In the genomic region with DNA sequence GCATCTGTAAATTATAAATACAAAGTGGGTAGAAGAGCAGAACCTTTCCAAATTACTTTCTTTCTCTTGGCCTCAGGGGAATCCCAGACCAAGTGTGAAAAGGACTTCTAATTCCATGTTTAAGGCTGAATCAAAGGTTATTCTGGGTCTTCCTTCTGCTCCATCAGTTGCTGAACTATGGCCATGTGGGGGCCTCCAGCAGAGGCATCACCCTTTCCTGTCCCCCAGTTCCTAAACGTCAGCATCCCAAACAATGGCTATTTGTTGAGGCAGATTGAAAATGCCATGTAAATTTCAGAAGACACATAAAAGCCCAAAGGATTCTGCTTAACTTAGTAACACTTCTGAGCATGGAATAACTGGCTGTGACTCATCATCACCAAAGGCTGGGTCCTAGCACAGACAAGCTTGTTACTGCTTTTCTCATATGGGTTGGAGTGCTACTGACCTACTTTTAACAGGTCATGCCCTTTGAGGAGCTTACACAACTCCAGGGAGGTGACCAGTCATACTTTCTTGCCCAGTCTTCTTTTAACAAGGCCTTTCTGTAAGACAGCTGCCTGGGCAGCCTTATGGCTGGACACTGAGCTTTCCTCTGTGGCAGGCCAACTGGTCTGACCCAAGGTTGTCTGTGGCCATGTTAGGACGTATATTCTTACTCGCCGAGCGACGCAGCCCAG, we compare ENCODE assay signal across 10 cellular contexts.
A peak's percentile ranks its signal among the peaks of the same experiment; 100 is the strongest.
DNase-seq lines count a peak whose midpoint lies in the region; ATAC-seq, FAIRE-seq and TF ChIP-seq lines count a peak whose summit lies in the region.
"Had no signal": no experiment of that assay in that cellular context is flagged by ENCODE, and none has a peak within 500 bp of the region (broad histone marks: within the 10 kb centered on the region; RNA-seq: fewer than 3 reads in every experiment).

No MANE protein-coding gene starts in this region.

- CTCF ChIA-PET in HepG2 (lab: Yijun Ruan, JAX; ENCODE audit: low intra/inter-chr PET ratio, low total read pairs), result no interaction called here

- no TSS peak for BruUV-seq in HepG2 (replicated peaks; lab: Mats Ljungman, UMichigan)

- no peak overlapping the region for H2AFZ ChIP-seq in HepG2 (ENCODE audit: low read length)

- H3K4me2 ChIP-seq in HepG2 (ENCODE audit: low read depth, low read length), result no peak overlapping the region

- in situ Hi-C loops in HepG2 (cut with HindIII; ENCODE audit: extremely low pct_ligation_motif_present, low pct_unique_long_range_greater_than_20kb), result no loop called here

- no peaks in the 10 kb centered on the region for H3K79me2 ChIP-seq in HepG2 (ENCODE audit: insufficient read depth, low read length)

- TF ChIP-seq POLR2A in HepG2 (IDR thresholded peaks at IDR 0.05; ENCODE audit: insufficient read depth in 1 of 2, low read depth in 2 of 2, low read length in 2 of 2), result no peak

- POLR2A ChIA-PET in HepG2 (lab: Yijun Ruan, JAX), result no interaction called here

- H3K36me3 ChIP-seq in liver (ENCODE audit: control insufficient read depth in 4 of 4, insufficient read depth in 3 of 4, low read depth in 1 of 4, low read length in 3 of 4) (peaks cover 2 to 24% (median 12%) of the 10 kb centered on the region in 4 donors), HepG2 (replicated peaks in 1 of 2; ENCODE audit: control insufficient read depth in 1 of 2, insufficient read depth in 2 of 2, low read length in 2 of 2) (peaks cover 18 to 37% of the 10 kb centered on the region in 2 experiments), mesodermal cell (ENCODE audit: control insufficient read depth, insufficient read depth, low read length) (peaks cover 27% of the 10 kb centered on the region)

- peaks cover 0 to 3% (median 0%) of the 10 kb centered on the region in 4 donors for H3K4me1 ChIP-seq in liver (ENCODE audit: control insufficient read depth in 4 of 4, insufficient read depth in 4 of 4, low read length in 3 of 4)
- no peaks in the 10 kb centered on the region for H3K4me1 ChIP-seq in HepG2 (ENCODE audit: insufficient read depth, low read length)
- H3K4me1 ChIP-seq in mesodermal cell (ENCODE audit: control insufficient read depth, insufficient read depth, low read length, poor library complexity, severe bottlenecking), result peaks cover 22% of the 10 kb centered on the region

- H3K9ac ChIP-seq in liver (ENCODE audit: low read depth in 1 of 2, low read length in 2 of 2), result no peak overlapping the region
- H3K9ac ChIP-seq in HepG2 (ENCODE audit: insufficient read depth, low read depth, low read length), result no peak overlapping the region

- FAIRE-seq in HepG2 (lab: Jason Lieb, UNC), result no peak

- TF ChIP-seq RAD21 in liver (IDR thresholded peaks at IDR 0.05) (no peak), HepG2 (CRISPR knock-in tag; IDR thresholded peaks at IDR 0.05) (no peak)

- ATAC-seq in HepG2 (no peak), GM18873 (IDR thresholded peaks at IDR 0.05; ENCODE audit: low FRiP score, unreplicated experiment) (no peak)

- TF ChIP-seq EP300 in HepG2 (IDR thresholded peaks at IDR 0.05; ENCODE audit: low read depth in 2 of 2, low read length in 2 of 2), result no peak
- TF ChIP-seq EP300 in HepG2 (CRISPR knock-in tag; IDR thresholded peaks at IDR 0.05; ENCODE audit: borderline replicate concordance), result no peak

- peak overlapping the region; percentile 7 to 69 for H3K27ac ChIP-seq in liver (ENCODE audit: low read depth in 1 of 2, low read length in 2 of 2)
- H3K27ac ChIP-seq in HepG2 (ENCODE audit: extremely low read length, insufficient read depth, low read length), result no peak overlapping the region
- peak overlapping the region in 55 of 59 donors; percentile 5 to 86 (median 68) for H3K27ac ChIP-seq in dorsolateral prefrontal cortex
- H3K27ac ChIP-seq in mesodermal cell (ENCODE audit: low read depth, low read length, severe bottlenecking), result peak overlapping the region; percentile 36

- H3K9me3 ChIP-seq in liver (ENCODE audit: control insufficient read depth in 4 of 4, low read length in 3 of 4) (no peaks in the 10 kb centered on the region), HepG2 (ENCODE audit: low read length) (no peaks in the 10 kb centered on the region), mesodermal cell (ENCODE audit: control insufficient read depth, low read length) (no peaks in the 10 kb centered on the region)

- DNase-seq in HepG2 (ENCODE audit: low spot score), result no peak
- DNase-seq in dorsolateral prefrontal cortex, result peak in 1 of 10 donors; percentile 15
- DNase-seq in middle frontal gyrus (ENCODE audit: extremely low spot score, low spot score), result no peak
- no peak for DNase-seq in NCI-H2029 (lab: John Stamatoyannopoulos, UW)
- DNase-seq in NCI-H2196 treated with DMSO at 0.1 percent for 48 hours (lab: John Stamatoyannopoulos, UW; ENCODE audit: unreplicated experiment), result no peak
- DNase-seq: CD8-positive, alpha-beta memory T cell; NCI-H1417 had no signal

- 86% methylated on average over 6 of the region's 6 CpGs for WGBS in liver
- WGBS in HepG2 (ENCODE audit: low lambda C conversion rate), result 100% methylated on average over 3 of the region's 6 CpGs
- WGBS in mesodermal cell (ENCODE audit: insufficient coverage in 2 of 2), 2 experiments, result 93 to 100% methylated on average over 2 to 6 of the region's 6 CpGs

- no peaks in the 10 kb centered on the region for H3K27me3 ChIP-seq in liver (ENCODE audit: control insufficient read depth in 4 of 4, insufficient read depth in 4 of 4, low read length in 3 of 4)
- H3K27me3 ChIP-seq in HepG2 (ENCODE audit: control insufficient read depth in 1 of 2, insufficient read depth in 2 of 2, low read length in 2 of 2), result no peaks in the 10 kb centered on the region
- H3K27me3 ChIP-seq in dorsolateral prefrontal cortex, result no peaks in the 10 kb centered on the region

- intact Hi-C loops in HepG2 (cut with micrococcal nuclease; ENCODE audit: unreplicated experiment), result no loop called here
- intact Hi-C loops in dorsolateral prefrontal cortex (cut with DNase I), result no loop called here

- no peaks in the 10 kb centered on the region for H4K20me1 ChIP-seq in HepG2 (ENCODE audit: insufficient read depth, low read length)

- H3K4me3 ChIP-seq in liver (ENCODE audit: low read depth in 1 of 3, low read length in 3 of 3), result no peak overlapping the region
- no peak overlapping the region for H3K4me3 ChIP-seq in HepG2 (replicated peaks in 1 of 3; ENCODE audit: insufficient read depth in 1 of 3, low read depth in 2 of 3, low read length in 3 of 3)
- no peak overlapping the region for H3K4me3 ChIP-seq in dorsolateral prefrontal cortex
- H3K4me3 ChIP-seq in mesodermal cell (ENCODE audit: extremely low read depth, insufficient read depth, low read length, poor library complexity, severe bottlenecking), result no peak overlapping the region

- TF ChIP-seq CTCF in liver (IDR thresholded peaks at IDR 0.05; ENCODE audit: low read depth, low read length, missing input control) (no peak), HepG2 (CRISPR knock-in tag; IDR thresholded peaks at IDR 0.05) (no peak), dorsolateral prefrontal cortex (IDR thresholded peaks at IDR 0.05 in 54 of 56, conservative IDR thresholded peaks at IDR 0.05 in 2 of 56; ENCODE audit: low read depth in 1 of 56, partially characterized antibody in 56 of 56) (no peak)

TF ChIP-seq in liver, 16 proteins besides CTCF, POLR2A, EP300 and RAD21 (continues in another document):
- TF ChIP-seq FOXA2 (IDR thresholded peaks at IDR 0.05) (no peak), YY1 (IDR thresholded peaks at IDR 0.05) (no peak), RXRA (IDR thresholded peaks at IDR 0.05) (no peak), GABPA (IDR thresholded peaks at IDR 0.05 in 1 of 2, conservative IDR thresholded peaks at IDR 0.05 in 1 of 2) (no peak), SP1 (IDR thresholded peaks at IDR 0.05) (no peak), HNF4G (IDR thresholded peaks at IDR 0.05) (no peak), NR2F2 (IDR thresholded peaks at IDR 0.05) (no peak), JUND (IDR thresholded peaks at IDR 0.05) (no peak), FOXA1 (IDR thresholded peaks at IDR 0.05) (no peak), HNF4A (conservative IDR thresholded peaks at IDR 0.05) (no peak)
- TF ChIP-seq, protein P1, sequence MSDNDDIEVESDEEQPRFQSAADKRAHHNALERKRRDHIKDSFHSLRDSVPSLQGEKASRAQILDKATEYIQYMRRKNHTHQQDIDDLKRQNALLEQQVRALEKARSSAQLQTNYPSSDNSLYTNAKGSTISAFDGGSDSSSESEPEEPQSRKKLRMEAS (IDR thresholded peaks at IDR 0.05), result no peak

TF ChIP-seq in HepG2, 621 proteins besides CTCF, POLR2A, EP300 and RAD21 (continues in another document):
- no peak for TF ChIP-seq NR3C1 (CRISPR knock-in tag; IDR thresholded peaks at IDR 0.05)
- TF ChIP-seq TOE1 (CRISPR knock-in tag; IDR thresholded peaks at IDR 0.05), result no peak
- no peak for TF ChIP-seq ZFP36 (IDR thresholded peaks at IDR 0.05; ENCODE audit: borderline replicate concordance, low read depth, low read length, partially characterized antibody)
- TF ChIP-seq, protein P2, sequence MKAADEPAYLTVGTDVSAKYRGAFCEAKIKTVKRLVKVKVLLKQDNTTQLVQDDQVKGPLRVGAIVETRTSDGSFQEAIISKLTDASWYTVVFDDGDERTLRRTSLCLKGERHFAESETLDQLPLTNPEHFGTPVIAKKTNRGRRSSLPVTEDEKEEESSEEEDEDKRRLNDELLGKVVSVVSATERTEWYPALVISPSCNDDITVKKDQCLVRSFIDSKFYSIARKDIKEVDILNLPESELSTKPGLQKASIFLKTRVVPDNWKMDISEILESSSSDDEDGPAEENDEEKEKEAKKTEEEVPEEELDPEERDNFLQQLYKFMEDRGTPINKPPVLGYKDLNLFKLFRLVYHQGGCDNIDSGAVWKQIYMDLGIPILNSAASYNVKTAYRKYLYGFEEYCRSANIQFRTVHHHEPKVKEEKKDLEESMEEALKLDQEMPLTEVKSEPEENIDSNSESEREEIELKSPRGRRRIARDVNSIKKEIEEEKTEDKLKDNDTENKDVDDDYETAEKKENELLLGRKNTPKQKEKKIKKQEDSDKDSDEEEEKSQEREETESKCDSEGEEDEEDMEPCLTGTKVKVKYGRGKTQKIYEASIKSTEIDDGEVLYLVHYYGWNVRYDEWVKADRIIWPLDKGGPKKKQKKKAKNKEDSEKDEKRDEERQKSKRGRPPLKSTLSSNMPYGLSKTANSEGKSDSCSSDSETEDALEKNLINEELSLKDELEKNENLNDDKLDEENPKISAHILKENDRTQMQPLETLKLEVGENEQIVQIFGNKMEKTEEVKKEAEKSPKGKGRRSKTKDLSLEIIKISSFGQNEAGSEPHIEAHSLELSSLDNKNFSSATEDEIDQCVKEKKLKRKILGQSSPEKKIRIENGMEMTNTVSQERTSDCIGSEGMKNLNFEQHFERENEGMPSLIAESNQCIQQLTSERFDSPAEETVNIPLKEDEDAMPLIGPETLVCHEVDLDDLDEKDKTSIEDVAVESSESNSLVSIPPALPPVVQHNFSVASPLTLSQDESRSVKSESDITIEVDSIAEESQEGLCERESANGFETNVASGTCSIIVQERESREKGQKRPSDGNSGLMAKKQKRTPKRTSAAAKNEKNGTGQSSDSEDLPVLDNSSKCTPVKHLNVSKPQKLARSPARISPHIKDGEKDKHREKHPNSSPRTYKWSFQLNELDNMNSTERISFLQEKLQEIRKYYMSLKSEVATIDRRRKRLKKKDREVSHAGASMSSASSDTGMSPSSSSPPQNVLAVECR (CRISPR knock-in tag; IDR thresholded peaks at IDR 0.05; ENCODE audit: borderline replicate concordance), result no peak
- TF ChIP-seq BCL6 (CRISPR knock-in tag; IDR thresholded peaks at IDR 0.05), result no peak
- TF ChIP-seq RARG (CRISPR knock-in tag; IDR thresholded peaks at IDR 0.05; ENCODE audit: low read depth), result no peak
